ENCODE assay signal across 1 cellular context in genomic region chr9:93523518-93524144, GRCh38.
TF ChIP-seq lines count a peak whose summit lies in the region.

No MANE protein-coding gene starts in this region.

TF ChIP-seq in WTC11, 78 proteins besides CTCF, POLR2A, EP300 and RAD21 (continued from another document):
- TF ChIP-seq ERG (CRISPR knock-in tag; IDR thresholded peaks at IDR 0.05) = no peak
- no peak for TF ChIP-seq ETV6 (CRISPR knock-in tag; IDR thresholded peaks at IDR 0.05)
- TF ChIP-seq, protein P1, sequence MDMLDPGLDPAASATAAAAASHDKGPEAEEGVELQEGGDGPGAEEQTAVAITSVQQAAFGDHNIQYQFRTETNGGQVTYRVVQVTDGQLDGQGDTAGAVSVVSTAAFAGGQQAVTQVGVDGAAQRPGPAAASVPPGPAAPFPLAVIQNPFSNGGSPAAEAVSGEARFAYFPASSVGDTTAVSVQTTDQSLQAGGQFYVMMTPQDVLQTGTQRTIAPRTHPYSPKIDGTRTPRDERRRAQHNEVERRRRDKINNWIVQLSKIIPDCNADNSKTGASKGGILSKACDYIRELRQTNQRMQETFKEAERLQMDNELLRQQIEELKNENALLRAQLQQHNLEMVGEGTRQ (CRISPR knock-in tag; IDR thresholded peaks at IDR 0.05) = no peak
- TF ChIP-seq, protein P2, sequence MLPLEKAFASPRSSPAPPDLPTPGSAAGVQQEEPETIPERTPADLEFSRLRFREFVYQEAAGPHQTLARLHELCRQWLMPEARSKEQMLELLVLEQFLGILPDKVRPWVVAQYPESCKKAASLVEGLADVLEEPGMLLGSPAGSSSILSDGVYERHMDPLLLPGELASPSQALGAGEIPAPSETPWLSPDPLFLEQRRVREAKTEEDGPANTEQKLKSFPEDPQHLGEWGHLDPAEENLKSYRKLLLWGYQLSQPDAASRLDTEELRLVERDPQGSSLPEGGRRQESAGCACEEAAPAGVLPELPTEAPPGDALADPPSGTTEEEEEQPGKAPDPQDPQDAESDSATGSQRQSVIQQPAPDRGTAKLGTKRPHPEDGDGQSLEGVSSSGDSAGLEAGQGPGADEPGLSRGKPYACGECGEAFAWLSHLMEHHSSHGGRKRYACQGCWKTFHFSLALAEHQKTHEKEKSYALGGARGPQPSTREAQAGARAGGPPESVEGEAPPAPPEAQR (CRISPR knock-in tag; IDR thresholded peaks at IDR 0.05) = no peak
TF ChIP-seq in WTC11: peak in this region for 0.
